In the genomic region with DNA sequence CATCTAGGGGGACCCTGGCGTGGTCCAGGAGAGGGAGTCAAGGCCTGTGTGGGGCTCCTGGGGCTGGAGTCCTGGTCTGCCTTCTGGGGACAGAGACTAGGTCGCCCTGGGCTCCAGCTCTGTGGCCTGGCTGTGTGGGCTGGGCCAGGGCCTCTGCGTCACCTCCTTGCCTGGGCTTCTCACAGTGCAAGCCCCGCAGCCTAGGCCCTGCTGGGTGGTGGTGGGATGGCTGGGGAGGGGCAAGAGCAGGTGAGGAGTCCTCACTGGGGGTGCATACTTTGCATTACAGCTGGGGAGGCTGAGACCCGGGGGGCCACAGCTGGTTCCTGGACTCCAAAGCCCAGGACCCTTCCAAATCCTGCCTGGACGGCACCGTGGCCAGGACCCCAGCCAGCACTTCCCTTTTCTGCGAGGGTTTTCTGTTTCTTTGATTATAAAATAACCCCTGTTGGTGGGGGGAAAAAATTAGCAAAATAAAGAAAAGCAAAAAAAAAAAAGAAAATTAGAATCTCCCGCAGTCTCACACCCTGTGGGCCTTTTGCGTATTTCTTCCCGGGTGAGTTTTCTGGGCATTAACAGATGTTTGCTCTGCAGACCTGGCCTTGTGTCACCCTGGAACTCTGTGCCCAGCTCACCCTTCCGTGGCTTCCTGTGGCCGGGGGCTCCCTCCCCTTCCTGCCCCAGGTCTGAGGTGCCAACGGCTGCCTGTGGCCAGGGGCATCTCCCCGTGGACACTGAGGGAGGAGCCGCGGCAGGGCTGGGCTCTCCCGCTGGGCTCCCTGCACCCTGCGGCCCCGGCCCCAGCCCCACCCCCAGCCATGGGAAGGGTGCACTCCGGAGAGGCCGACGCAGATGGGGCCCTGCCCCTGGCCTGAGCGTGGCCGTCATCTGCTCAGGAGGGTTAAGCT, we compare ENCODE assay signal across 1 cellular context.
TF ChIP-seq lines count a peak whose summit lies in the region.

No MANE protein-coding gene starts in this region.

TF ChIP-seq in IMR-90, 13 proteins besides CTCF, POLR2A, EP300 and RAD21 (continued from another document):
- TF ChIP-seq, protein P1, sequence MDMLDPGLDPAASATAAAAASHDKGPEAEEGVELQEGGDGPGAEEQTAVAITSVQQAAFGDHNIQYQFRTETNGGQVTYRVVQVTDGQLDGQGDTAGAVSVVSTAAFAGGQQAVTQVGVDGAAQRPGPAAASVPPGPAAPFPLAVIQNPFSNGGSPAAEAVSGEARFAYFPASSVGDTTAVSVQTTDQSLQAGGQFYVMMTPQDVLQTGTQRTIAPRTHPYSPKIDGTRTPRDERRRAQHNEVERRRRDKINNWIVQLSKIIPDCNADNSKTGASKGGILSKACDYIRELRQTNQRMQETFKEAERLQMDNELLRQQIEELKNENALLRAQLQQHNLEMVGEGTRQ (IDR thresholded peaks at IDR 0.05; ENCODE audit: low read depth, low read length): no peak
- TF ChIP-seq CEBPB (IDR thresholded peaks at IDR 0.05; ENCODE audit: low read depth, low read length) (no peak), FOS (IDR thresholded peaks at IDR 0.05; ENCODE audit: low read depth, low read length) (no peak), RFX5 (IDR thresholded peaks at IDR 0.05; ENCODE audit: low read depth, low read length) (no peak), SMC3 (IDR thresholded peaks at IDR 0.05; ENCODE audit: low read depth, low read length) (no peak), RCOR1 (IDR thresholded peaks at IDR 0.05; ENCODE audit: insufficient replicate concordance, low read length) (no peak), CHD1 (IDR thresholded peaks at IDR 0.05; ENCODE audit: low read depth, low read length) (no peak), MXI1 (IDR thresholded peaks at IDR 0.05; ENCODE audit: borderline replicate concordance, low read depth, low read length) (no peak)
TF ChIP-seq in IMR-90: peak in this region for 0.
